ENCODE assay signal across 25 cellular contexts in the genomic region with DNA sequence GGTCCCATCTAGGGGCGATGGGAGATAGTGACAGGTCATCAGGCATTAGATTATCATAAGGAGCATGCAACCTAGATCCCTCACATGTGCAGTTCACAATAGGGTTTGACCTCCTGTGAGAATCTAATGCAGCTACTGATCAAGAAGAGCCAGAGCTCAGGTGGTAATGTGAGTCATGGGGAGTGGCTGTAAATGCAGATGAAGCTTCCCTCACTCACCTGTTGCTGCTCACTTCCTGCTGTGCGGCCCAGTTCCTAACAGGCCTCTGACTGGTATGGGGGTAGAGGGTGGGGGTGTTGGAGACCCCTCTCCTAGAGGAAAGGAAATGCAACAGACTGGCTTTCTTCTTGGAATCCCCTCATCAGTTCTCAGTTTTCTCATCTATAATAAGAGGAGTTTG.
A peak's percentile ranks its signal among the peaks of the same experiment; 100 is the strongest.
DNase-seq lines count a peak whose midpoint lies in the region; ATAC-seq and TF ChIP-seq lines count a peak whose summit lies in the region.
"Had no signal": no experiment of that assay in that cellular context is flagged by ENCODE, and none has a peak within 500 bp of the region (broad histone marks: within the 10 kb centered on the region; RNA-seq: fewer than 3 reads in every experiment).

No MANE protein-coding gene starts in this region.

- no peaks in the 10 kb centered on the region for H3F3A ChIP-seq in PC-3 (ENCODE audit: low read length, unreplicated experiment)

- no peaks in the 10 kb centered on the region for H4K20me1 ChIP-seq in PC-3 (ENCODE audit: low read length)
- no peaks in the 10 kb centered on the region for H4K20me1 ChIP-seq in osteoblast (ENCODE audit: insufficient read depth, low read length)

- TF ChIP-seq POLR2A in esophagus muscularis mucosa (IDR thresholded peaks at IDR 0.05; ENCODE audit: low read depth): no peak

- H2AFZ ChIP-seq in PC-3 (ENCODE audit: low read length) (no peak overlapping the region), osteoblast (ENCODE audit: low read length) (no peak overlapping the region)

- H3K27ac ChIP-seq in PC-3 (ENCODE audit: low read length) (peak overlapping the region; percentile 62), esophagus muscularis mucosa (replicated peaks in 1 of 4) (peak overlapping the region in 3 of 4 donors; percentile 49 to 59 (median 52)), osteoblast (ENCODE audit: low read depth, low read length) (peak overlapping the region; percentile 45)
- H3K27ac ChIP-seq: ascending aorta, C4-2B, right atrium auricular region, vagina had no signal

- 0 out of 2 replicates have a peak, but pooled peaks cover 3% of the 10 kb centered on the region for H3K9me3 ChIP-seq in PC-3 (ENCODE audit: low read length)
- H3K9me3 ChIP-seq in esophagus muscularis mucosa: no peaks in the 10 kb centered on the region
- H3K9me3 ChIP-seq in osteoblast (ENCODE audit: low read depth, low read length): no peaks in the 10 kb centered on the region
- H3K9me3 ChIP-seq: ascending aorta, right atrium auricular region, vagina had no signal

- no peaks in the 10 kb centered on the region for H3K79me2 ChIP-seq in PC-3 (ENCODE audit: low read length)
- H3K79me2 ChIP-seq in osteoblast (ENCODE audit: insufficient read depth, low read length): no peaks in the 10 kb centered on the region

- POLR2A ChIA-PET in PC-3 (lab: Charles Lee; ENCODE audit: unreplicated experiment): no interaction called here

- no peaks in the 10 kb centered on the region for H3K9me3 Mint-ChIP-seq in Calu3 (ENCODE audit: low read depth, unreplicated experiment)

- BruUV-seq in Calu3 (replicated peaks; lab: Mats Ljungman, UMichigan) (no TSS peak), PC-3 (replicated peaks; lab: Mats Ljungman, UMichigan) (no TSS peak)

- H3K4me3 ChIP-seq in PC-3 (ENCODE audit: low read length) (no peak overlapping the region), esophagus muscularis mucosa (no peak overlapping the region), osteoblast (ENCODE audit: insufficient read depth, low read length) (no peak overlapping the region)
- H3K4me3 ChIP-seq: ascending aorta, right atrium auricular region, vagina had no signal

- H3K4me2 ChIP-seq in PC-3 (ENCODE audit: low read length) (peak overlapping the region; percentile 27), osteoblast (ENCODE audit: insufficient read depth, low read length) (peak overlapping the region; percentile 62)

- peaks cover 14% of the 10 kb centered on the region for H3K4me1 ChIP-seq in PC-3 (ENCODE audit: insufficient read depth, low read length)
- peaks cover 0 to 37% (median 29%) of the 10 kb centered on the region in 4 donors for H3K4me1 ChIP-seq in esophagus muscularis mucosa
- H3K4me1 ChIP-seq in osteoblast (ENCODE audit: insufficient read depth, low read length): peaks cover 19% of the 10 kb centered on the region
- H3K4me1 ChIP-seq: ascending aorta, right atrium auricular region had no signal

- CTCF ChIA-PET in Calu3 (lab: Charles Lee): interaction anchor here (0.7 kb wide), 1 partner anchor 260 kb away, joined by 6 read pairs; no protein-coding TSS in a partner anchor
- CTCF ChIA-PET in PC-3 (lab: Charles Lee): no interaction called here

- H3K27me3 Mint-ChIP-seq in Calu3 (ENCODE audit: unreplicated experiment): no peaks in the 10 kb centered on the region
- H3K27me3 Mint-ChIP-seq: IgD-negative memory B cell had no signal

- H3K27ac Mint-ChIP-seq in Calu3 (ENCODE audit: unreplicated experiment): peak overlapping the region; percentile 61
- H3K27ac Mint-ChIP-seq: activated naive CD4-positive, alpha-beta T cell treated with anti-CD3 and anti-CD28 coated beads, Interleukin-2, amount 50 U/mL, for 24 hours; activated T-cell treated with anti-CD3 and anti-CD28 coated beads, Interleukin-2, amount 50 U/mL, for 72 hours; IgD-negative memory B cell had no signal

- TF ChIP-seq EP300 in esophagus muscularis mucosa (IDR thresholded peaks at IDR 0.05): no peak

- DNase-seq in Calu3 (peak; percentile 63), PC-3 (peak; percentile 53), esophagus muscularis mucosa (ENCODE audit: extremely low spot score) (no peak), osteoblast (ENCODE audit: insufficient read length, low spot score, missing footprints) (no peak), NK-92 (lab: John Stamatoyannopoulos, UW; ENCODE audit: unreplicated experiment) (no peak), epidermal melanocyte (ENCODE audit: insufficient read length, low spot score) (no peak)
- no peak for DNase-seq in activated effector memory CD4-positive, alpha-beta T cell treated with anti-CD3 and anti-CD28 coated beads, Interleukin-2, amount 50 U/mL, for 16 hours
- DNase-seq: activated CD8-positive, alpha-beta memory T cell treated with anti-CD3 and anti-CD28 coated beads for 24 hours; activated T-cell treated with anti-CD3 and anti-CD28 coated beads, Interleukin-2, amount 50 U/mL, for 72 hours; DMS 273 treated with DMSO at 0.1 percent for 48 hours; effector CD4-positive, alpha-beta T cell; glutamatergic neuron; NCI-H146; NCI-H526 treated with DMSO at 0.1 percent for 48 hours; occipital lobe; OCI-M1; substantia nigra; T1000 had no signal

- no peaks in the 10 kb centered on the region for H3K36me3 Mint-ChIP-seq in Calu3 (ENCODE audit: insufficient read depth, unreplicated experiment)
- H3K36me3 Mint-ChIP-seq: activated naive CD4-positive, alpha-beta T cell treated with anti-CD3 and anti-CD28 coated beads, Interleukin-2, amount 50 U/mL, for 24 hours; IgD-negative memory B cell had no signal

- no peak overlapping the region for H3K4me3 Mint-ChIP-seq in Calu3 (ENCODE audit: low read depth, unreplicated experiment)
- H3K4me3 Mint-ChIP-seq: activated naive CD4-positive, alpha-beta T cell treated with anti-CD3 and anti-CD28 coated beads, Interleukin-2, amount 50 U/mL, for 24 hours; activated T-cell treated with anti-CD3 and anti-CD28 coated beads, Interleukin-2, amount 50 U/mL, for 72 hours; IgD-negative memory B cell had no signal

- H3K4me1 Mint-ChIP-seq in Calu3 (ENCODE audit: low read depth, unreplicated experiment): peaks cover 24% of the 10 kb centered on the region
- H3K4me1 Mint-ChIP-seq: activated naive CD4-positive, alpha-beta T cell treated with anti-CD3 and anti-CD28 coated beads, Interleukin-2, amount 50 U/mL, for 24 hours; IgD-negative memory B cell had no signal

- intact Hi-C loops in Calu3 (cut with micrococcal nuclease; ENCODE audit: unreplicated experiment) (no loop called here), PC-3 (cut with micrococcal nuclease) (no loop called here), esophagus muscularis mucosa (cut with DNase I) (no loop called here)

- 92% methylated on average over 2 of the region's 2 CpGs for WGBS in esophagus muscularis mucosa

- ATAC-seq in PC-3 (no peak), HG02642 (IDR thresholded peaks at IDR 0.05; ENCODE audit: poor library complexity, unreplicated experiment) (no peak)
- ATAC-seq: activated T-cell treated with anti-CD3 and anti-CD28 coated beads, Interleukin-2, amount 50 U/mL, for 72 hours had no signal

- TF ChIP-seq CTCF in Calu3 (IDR thresholded peaks at IDR 0.05; ENCODE audit: unreplicated experiment): no peak
- no peak for TF ChIP-seq CTCF in PC-3 (conservative IDR thresholded peaks at IDR 0.05; ENCODE audit: low read depth, low read length)
- TF ChIP-seq CTCF in esophagus muscularis mucosa (IDR thresholded peaks at IDR 0.05): no peak
- no peak for TF ChIP-seq CTCF in osteoblast (IDR thresholded peaks at IDR 0.05; ENCODE audit: extremely low read depth, low read depth, low read length)

- H3K36me3 ChIP-seq in PC-3 (ENCODE audit: low read depth, low read length): no peaks in the 10 kb centered on the region
- no peaks in the 10 kb centered on the region for H3K36me3 ChIP-seq in esophagus muscularis mucosa
- no peaks in the 10 kb centered on the region for H3K36me3 ChIP-seq in osteoblast (ENCODE audit: insufficient read depth, low read length)
- H3K36me3 ChIP-seq: ascending aorta, right atrium auricular region, vagina had no signal

- no peaks in the 10 kb centered on the region for H3K27me3 ChIP-seq in PC-3 (ENCODE audit: low read length)
- no peaks in the 10 kb centered on the region for H3K27me3 ChIP-seq in esophagus muscularis mucosa
- no peaks in the 10 kb centered on the region for H3K27me3 ChIP-seq in osteoblast (ENCODE audit: insufficient read depth, low read length)
- H3K27me3 ChIP-seq: ascending aorta, right atrium auricular region, vagina had no signal

- no peaks in the 10 kb centered on the region for H3K9me2 ChIP-seq in PC-3 (replicated peaks; ENCODE audit: low read length)

- H3K9ac ChIP-seq in PC-3 (ENCODE audit: low read length): no peak overlapping the region

Comparison
In these comparisons a context has a peak if more than half of its experiments do, and no peak if none do; other contexts are left out.
1. DNase-seq: peak in Calu3 (single experiment) and PC-3 (single experiment); none in esophagus muscularis mucosa (single experiment), osteoblast (single experiment), activated effector memory CD4-positive, alpha-beta T cell treated with anti-CD3 and anti-CD28 coated beads, Interleukin-2, amount 50 U/mL, for 16 hours (single experiment), NK-92 (single experiment) and epidermal melanocyte (single experiment).
2. Peak in every context shown above with its lines, with median percentiles within 50 percentile points of each other: H3K27ac ChIP-seq.